22 cellular contexts compared by ENCODE assay signal in the genomic region with DNA sequence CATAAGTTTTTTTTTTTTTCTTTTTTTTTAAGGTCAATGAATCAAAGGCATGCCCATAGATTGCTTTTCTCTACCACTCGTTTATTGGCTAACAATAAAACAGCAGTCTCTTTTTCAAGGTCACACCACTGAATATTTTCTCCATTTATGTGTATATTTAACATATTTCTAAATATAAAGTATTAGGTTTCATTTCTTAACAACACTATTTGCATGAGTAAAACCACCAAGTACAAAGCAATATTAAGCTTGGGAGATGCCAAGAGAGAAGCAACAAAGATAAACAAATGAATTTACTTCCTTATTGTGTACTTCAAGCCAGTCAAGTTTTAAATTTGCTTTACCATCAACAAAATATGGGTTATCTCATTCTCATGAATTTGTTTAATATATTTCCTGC.
DNase-seq lines count a peak whose midpoint lies in the region; ATAC-seq, FAIRE-seq and TF ChIP-seq lines count a peak whose summit lies in the region.
"Had no signal": no experiment of that assay in that cellular context is flagged by ENCODE, and none has a peak within 500 bp of the region (broad histone marks: within the 10 kb centered on the region; RNA-seq: fewer than 3 reads in every experiment).

No MANE protein-coding gene starts in this region.

- H3K9me2 ChIP-seq in MM.1S (replicated peaks; ENCODE audit: insufficient read depth, low read length) (no peaks in the 10 kb centered on the region), GM23338 (ENCODE audit: insufficient read depth) (no peaks in the 10 kb centered on the region)

- no peaks in the 10 kb centered on the region for H3K79me2 ChIP-seq in MM.1S (ENCODE audit: low read length)
- H3K79me2 ChIP-seq in GM23338 (replicated peaks; ENCODE audit: insufficient read depth): no peaks in the 10 kb centered on the region

- DNase-seq in MM.1S: no peak
- no peak for DNase-seq in tibial nerve (ENCODE audit: low spot score in 2 of 2)
- DNase-seq in H54 (ENCODE audit: insufficient read length, low spot score): no peak
- no peak for DNase-seq in NCI-H146 (lab: John Stamatoyannopoulos, UW)
- DNase-seq in GM23338 (ENCODE audit: low spot score): no peak
- DNase-seq: activated gamma-delta T cell; CD4-positive, alpha-beta T cell; gastrocnemius medialis; IMR-90; NCI-H1105; NCI-H2171 treated with DMSO at 0.1 percent for 48 hours; posterior cingulate gyrus; Right ventricle myocardium superior; small intestine; T-helper 17 cell; upper lobe of right lung had no signal

- H3K9ac ChIP-seq in MM.1S (ENCODE audit: low read length): peak overlapping the region; percentile 23; the same call in 1 of the 2 replicates

- no peaks in the 10 kb centered on the region for H3K36me3 ChIP-seq in MM.1S (replicated peaks; ENCODE audit: insufficient read depth, low read length)
- no peaks in the 10 kb centered on the region for H3K36me3 ChIP-seq in tibial nerve
- H3K36me3 ChIP-seq in GM23338 (ENCODE audit: insufficient read depth): no peaks in the 10 kb centered on the region
- H3K36me3 ChIP-seq: gastrocnemius medialis, upper lobe of right lung had no signal

- H3K27ac ChIP-seq in MM.1S (ENCODE audit: low read length): peak overlapping the region; percentile 88
- H3K27ac ChIP-seq in tibial nerve: no peak overlapping the region
- no peak overlapping the region for H3K27ac ChIP-seq in GM23338 (ENCODE audit: low read depth)
- H3K27ac ChIP-seq: gastrocnemius medialis, upper lobe of right lung had no signal

- 54 to 71% methylated on average over 1 of the region's 1 CpG for WGBS in tibial nerve, 2 donors

- H2AFZ ChIP-seq in MM.1S (ENCODE audit: low read length): no peak overlapping the region
- H2AFZ ChIP-seq in GM23338: no peak overlapping the region

- TF ChIP-seq CTCF in MM.1S (IDR thresholded peaks at IDR 0.05; ENCODE audit: low read length) (no peak), tibial nerve (IDR thresholded peaks at IDR 0.05) (no peak), GM23338 (conservative IDR thresholded peaks at IDR 0.05; ENCODE audit: low read depth in 2 of 2) (no peak)

- H3K4me2 ChIP-seq in MM.1S (ENCODE audit: low read depth, low read length) (peak overlapping the region; percentile 33; the same call in 1 of the 2 replicates), GM23338 (no peak overlapping the region)

- TF ChIP-seq POLR2A in tibial nerve (IDR thresholded peaks at IDR 0.05) (no peak), H54 (IDR thresholded peaks at IDR 0.05; ENCODE audit: low read depth, low read length) (no peak)

- no peak overlapping the region; the same call in 1 of the 2 replicates for H3K27ac Mint-ChIP-seq in GM23338
- H3K27ac Mint-ChIP-seq: CD4-positive, alpha-beta T cell; stimulated activated effector memory CD8-positive, alpha-beta T cell treated with anti-CD3 and anti-CD28 coated beads, Interleukin-12 subunit alpha, Interleukin-12 subunit beta, amount 100 ng/mL, for 72 hours; T-helper 17 cell; WTC11 had no signal

- H4K20me1 ChIP-seq in MM.1S (ENCODE audit: insufficient read depth, low read length) (no peaks in the 10 kb centered on the region), GM23338 (replicated peaks; ENCODE audit: insufficient read depth) (no peaks in the 10 kb centered on the region)

- H3K4me1 ChIP-seq in MM.1S (ENCODE audit: low read length): peaks cover 38% of the 10 kb centered on the region
- no peaks in the 10 kb centered on the region for H3K4me1 ChIP-seq in tibial nerve
- peaks cover 3% of the 10 kb centered on the region; the same call in 1 of the 2 replicates for H3K4me1 ChIP-seq in GM23338 (ENCODE audit: insufficient read depth)
- H3K4me1 ChIP-seq: gastrocnemius medialis, upper lobe of right lung had no signal

- no peaks in the 10 kb centered on the region for H3K36me3 Mint-ChIP-seq in GM23338 (ENCODE audit: low read depth)
- H3K36me3 Mint-ChIP-seq: stimulated activated effector memory CD8-positive, alpha-beta T cell treated with anti-CD3 and anti-CD28 coated beads, Interleukin-12 subunit alpha, Interleukin-12 subunit beta, amount 100 ng/mL, for 72 hours; WTC11 had no signal

- TF ChIP-seq EP300 in tibial nerve (IDR thresholded peaks at IDR 0.05): no peak

- H3K9me3 ChIP-seq in MM.1S (replicated peaks; ENCODE audit: insufficient read depth, low read length): no peaks in the 10 kb centered on the region
- H3K9me3 ChIP-seq in tibial nerve: no peaks in the 10 kb centered on the region
- H3K9me3 ChIP-seq: gastrocnemius medialis, upper lobe of right lung had no signal

- peaks cover 10% of the 10 kb centered on the region; the same call in 2 of the 3 replicates for H3K4me1 Mint-ChIP-seq in GM23338
- H3K4me1 Mint-ChIP-seq: T-helper 17 cell had no signal

- peak; percentile 54 for ATAC-seq in GM18498 (IDR thresholded peaks at IDR 0.05; ENCODE audit: unreplicated experiment)
- peak; percentile 30 for ATAC-seq in GM21423 (IDR thresholded peaks at IDR 0.05; ENCODE audit: unreplicated experiment)
- peak; percentile 53 for ATAC-seq in HG03025 (IDR thresholded peaks at IDR 0.05; ENCODE audit: low FRiP score, unreplicated experiment)
- ATAC-seq in GM23338: no peak
- ATAC-seq: gastrocnemius medialis, HCT116, T-helper 17 cell, upper lobe of right lung, WTC11 had no signal

- H3K27me3 Mint-ChIP-seq in GM23338 (ENCODE audit: insufficient read depth, low read depth, poor library complexity): no peaks in the 10 kb centered on the region
- H3K27me3 Mint-ChIP-seq: CD4-positive, alpha-beta T cell; T-helper 17 cell had no signal

- no peaks in the 10 kb centered on the region for H3K27me3 ChIP-seq in MM.1S (replicated peaks; ENCODE audit: insufficient read depth, low read length)
- no peaks in the 10 kb centered on the region for H3K27me3 ChIP-seq in tibial nerve
- no peaks in the 10 kb centered on the region for H3K27me3 ChIP-seq in GM23338 (ENCODE audit: insufficient read depth)
- H3K27me3 ChIP-seq: gastrocnemius medialis, upper lobe of right lung had no signal

- peaks cover 18% of the 10 kb centered on the region for H3F3A ChIP-seq in MM.1S (ENCODE audit: insufficient read depth, low read length)
- H3F3A ChIP-seq in GM23338 (replicated peaks; ENCODE audit: low read depth): no peaks in the 10 kb centered on the region

- no peaks in the 10 kb centered on the region; the same call in 2 of the 3 replicates for H3K9me3 Mint-ChIP-seq in GM23338
- H3K9me3 Mint-ChIP-seq: WTC11 had no signal

- H3K4me3 ChIP-seq in MM.1S (ENCODE audit: low read length) (no peak overlapping the region; the same call in 1 of the 2 replicates), tibial nerve (no peak overlapping the region), GM23338 (no peak overlapping the region)
- H3K4me3 ChIP-seq: gastrocnemius medialis, upper lobe of right lung had no signal

- no peak overlapping the region for H3K4me3 Mint-ChIP-seq in GM23338
- H3K4me3 Mint-ChIP-seq: CD4-positive, alpha-beta T cell; stimulated activated effector memory CD8-positive, alpha-beta T cell treated with anti-CD3 and anti-CD28 coated beads, Interleukin-12 subunit alpha, Interleukin-12 subunit beta, amount 100 ng/mL, for 72 hours; T-helper 17 cell; WTC11 had no signal

- no peak for FAIRE-seq in H54 (lab: Jason Lieb, UNC)
- FAIRE-seq: small intestine had no signal

TF ChIP-seq in GM23338, 12 proteins besides CTCF, POLR2A, EP300 and RAD21 (continues in another document):
- no peak for TF ChIP-seq ZNF331 (CRISPR knock-in tag; IDR thresholded peaks at IDR 0.05; ENCODE audit: low read depth)
- TF ChIP-seq NANOG (IDR thresholded peaks at IDR 0.05; ENCODE audit: borderline replicate concordance): no peak
- TF ChIP-seq, protein P1, sequence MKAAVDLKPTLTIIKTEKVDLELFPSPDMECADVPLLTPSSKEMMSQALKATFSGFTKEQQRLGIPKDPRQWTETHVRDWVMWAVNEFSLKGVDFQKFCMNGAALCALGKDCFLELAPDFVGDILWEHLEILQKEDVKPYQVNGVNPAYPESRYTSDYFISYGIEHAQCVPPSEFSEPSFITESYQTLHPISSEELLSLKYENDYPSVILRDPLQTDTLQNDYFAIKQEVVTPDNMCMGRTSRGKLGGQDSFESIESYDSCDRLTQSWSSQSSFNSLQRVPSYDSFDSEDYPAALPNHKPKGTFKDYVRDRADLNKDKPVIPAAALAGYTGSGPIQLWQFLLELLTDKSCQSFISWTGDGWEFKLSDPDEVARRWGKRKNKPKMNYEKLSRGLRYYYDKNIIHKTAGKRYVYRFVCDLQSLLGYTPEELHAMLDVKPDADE (IDR thresholded peaks at IDR 0.05): no peak
- TF ChIP-seq EZH2phosphoT487 (IDR thresholded peaks at IDR 0.05; ENCODE audit: unreplicated experiment): no peak
- TF ChIP-seq JUNB (IDR thresholded peaks at IDR 0.05; ENCODE audit: unreplicated experiment): no peak
- no peak for TF ChIP-seq POLR2AphosphoS5 (IDR thresholded peaks at IDR 0.05; ENCODE audit: low read depth)
